10 cellular contexts compared by ENCODE assay signal in genomic region chr9:121636411-121636865, GRCh38. TPM values are rescaled to one million over a fixed set of nuclear protein-coding genes. Genes with fewer than 3 reads are reported as not detected.
DNase-seq lines count a peak whose midpoint lies in the region; ATAC-seq and TF ChIP-seq lines count a peak whose summit lies in the region.
"Had no signal": no experiment of that assay in that cellular context is flagged by ENCODE, and none has a peak within 500 bp of the region (broad histone marks: within the 10 kb centered on the region; RNA-seq: fewer than 3 reads in every experiment).

No MANE protein-coding gene starts in this region.

- TF ChIP-seq CTCF in heart left ventricle (IDR thresholded peaks at IDR 0.05) (no peak), psoas muscle (IDR thresholded peaks at IDR 0.05) (no peak)

- 25 to 44% (median 41%) methylated on average over 11 of the region's 11 CpGs for WGBS in heart left ventricle, 4 donors
- 41 to 51% (median 43%) methylated on average over 10 to 11 of the region's 11 CpGs for WGBS in psoas muscle, 3 donors

- no peak for TF ChIP-seq POLR2A in heart left ventricle (IDR thresholded peaks at IDR 0.05)

- peak overlapping the region in 9 of 11 experiments; percentile 17 to 58 (median 42); a peak in 15 of 22 replicates for H3K9ac ChIP-seq in BLaER1 treated with 17β-estradiol and CSF1 and Interleukin-3, amounts not matched to agents 10 nM and 100 nM

- H3K27me3 ChIP-seq in BLaER1 treated with 17β-estradiol and CSF1 and Interleukin-3, amounts not matched to agents 10 nM and 100 nM = no peaks in the 10 kb centered on the region
- H3K27me3 ChIP-seq in heart left ventricle (no peaks in the 10 kb centered on the region), psoas muscle (ENCODE audit: insufficient read depth in 3 of 3, low read length in 2 of 3) (no peaks in the 10 kb centered on the region)

- H3K9me3 ChIP-seq in BLaER1 treated with 17β-estradiol and CSF1 and Interleukin-3, amounts not matched to agents 10 nM and 100 nM (replicated peaks in 1 of 11) = peaks cover 0 to 9% (median 0%) of the 10 kb centered on the region in 11 experiments; a peak in 6 of 22 replicates
- no peaks in the 10 kb centered on the region for H3K9me3 ChIP-seq in heart left ventricle
- no peaks in the 10 kb centered on the region for H3K9me3 ChIP-seq in psoas muscle

- peak; percentile 78 for DNase-seq in amniotic epithelial cell (ENCODE audit: low read depth)
- peak in 1 of 5 donors; percentile 35 for DNase-seq in heart left ventricle
- DNase-seq in psoas muscle = peak in 1 of 2 donors; percentile 72
- no peak for DNase-seq in stimulated activated naive CD4-positive, alpha-beta T cell treated with Interleukin-2 at 50 U/mL for 16 hours (lab: John Stamatoyannopoulos, UW)
- no peak for DNase-seq in stimulated activated naive CD4-positive, alpha-beta T cell (lab: John Stamatoyannopoulos, UW)
- no peak for DNase-seq in NCI-H510A treated with DMSO at 0.1 percent for 48 hours (lab: John Stamatoyannopoulos, UW)
- DNase-seq in DMS53 (lab: John Stamatoyannopoulos, UW) = no peak
- DNase-seq: CD4-positive, CD25-positive, alpha-beta regulatory T cell; nephron progenitor cell had no signal

- no peaks in the 10 kb centered on the region for H3K36me3 ChIP-seq in BLaER1 treated with 17β-estradiol and CSF1 and Interleukin-3, amounts not matched to agents 10 nM and 100 nM
- H3K36me3 ChIP-seq in heart left ventricle (no peaks in the 10 kb centered on the region), psoas muscle (ENCODE audit: insufficient read depth in 1 of 2, low read depth in 1 of 2) (no peaks in the 10 kb centered on the region)

- H3K4me2 ChIP-seq in BLaER1 treated with 17β-estradiol and CSF1 and Interleukin-3, amounts not matched to agents 10 nM and 100 nM = peak overlapping the region; percentile 55 to 88 (median 77)

- ATAC-seq in heart left ventricle (peak in 3 of 4 donors; percentile 7 to 20 (median 16)), psoas muscle (peak; percentile 10 to 50 (median 40))

- H3K4me3 ChIP-seq in BLaER1 treated with 17β-estradiol and CSF1 and Interleukin-3, amounts not matched to agents 10 nM and 100 nM = no peak overlapping the region
- H3K4me3 ChIP-seq in heart left ventricle (no peak overlapping the region), psoas muscle (no peak overlapping the region)

- peaks cover 52 to 94% (median 92%) of the 10 kb centered on the region in 10 experiments for H3K4me1 ChIP-seq in BLaER1 treated with 17β-estradiol and CSF1 and Interleukin-3, amounts not matched to agents 10 nM and 100 nM
- H3K4me1 ChIP-seq in heart left ventricle (peaks cover 19 to 78% (median 53%) of the 10 kb centered on the region in 12 donors), psoas muscle (peaks cover 76% of the 10 kb centered on the region)

- H3K27ac ChIP-seq in BLaER1 treated with 17β-estradiol and CSF1 and Interleukin-3, amounts not matched to agents 10 nM and 100 nM = peak overlapping the region in 8 of 11 experiments; percentile 4 to 78 (median 46); a peak in 14 of 22 replicates
- H3K27ac ChIP-seq in heart left ventricle (peak overlapping the region in 7 of 12 donors; percentile 3 to 66 (median 45)), psoas muscle (peak overlapping the region; percentile 46)

- peaks cover 0 to 34% (median 0%) of the 10 kb centered on the region in 11 experiments; a peak in 4 of 22 replicates for H4K20me1 ChIP-seq in BLaER1 treated with 17β-estradiol and CSF1 and Interleukin-3, amounts not matched to agents 10 nM and 100 nM

- intact Hi-C loops in heart left ventricle (cut with DNase I) (loop anchor here (5.0 to 10.0 kb wide), 6 partner anchors 46 to 358 kb away; no protein-coding TSS in a partner anchor), psoas muscle (cut with DNase I) (loop anchor here (5.0 to 10.0 kb wide), 3 partner anchors 46 to 356 kb away; no protein-coding TSS in a partner anchor)

RNA-seq across cellular contexts. Expression of gene DAB2IP, which starts 15.0 kb away (rescaled TPM):
- total RNA-seq in heart left ventricle (100 to 1,000 TPM in 1 of 9 donors, 10 to 100 TPM in 8; 45.0 to 103 (median 54.2) TPM), psoas muscle (10 to 100 TPM; 33.4 to 66.2 (median 50.7) TPM)
- polyA plus RNA-seq in heart left ventricle (10 to 100 TPM; 30.9 to 40.4 TPM), psoas muscle (10 to 100 TPM; 14.1 to 18.7 (median 14.4) TPM)
- total RNA-seq: CD4-positive, CD25-positive, alpha-beta regulatory T cell had no signal
- polyA plus RNA-seq: CD4-positive, CD25-positive, alpha-beta regulatory T cell had no signal
